In genomic region chr22:48858856-48859255, GRCh38 we compare ENCODE assay signal across 1 cellular context.
TF ChIP-seq lines count a peak whose summit lies in the region.

No MANE protein-coding gene starts in this region.

TF ChIP-seq in HepG2, 621 proteins besides CTCF, POLR2A, EP300 and RAD21 (continued from another document):
- no peak for TF ChIP-seq LRRFIP1 (CRISPR knock-in tag; conservative IDR thresholded peaks at IDR 0.05)
